15 cellular contexts compared by ENCODE assay signal in the genomic region with DNA sequence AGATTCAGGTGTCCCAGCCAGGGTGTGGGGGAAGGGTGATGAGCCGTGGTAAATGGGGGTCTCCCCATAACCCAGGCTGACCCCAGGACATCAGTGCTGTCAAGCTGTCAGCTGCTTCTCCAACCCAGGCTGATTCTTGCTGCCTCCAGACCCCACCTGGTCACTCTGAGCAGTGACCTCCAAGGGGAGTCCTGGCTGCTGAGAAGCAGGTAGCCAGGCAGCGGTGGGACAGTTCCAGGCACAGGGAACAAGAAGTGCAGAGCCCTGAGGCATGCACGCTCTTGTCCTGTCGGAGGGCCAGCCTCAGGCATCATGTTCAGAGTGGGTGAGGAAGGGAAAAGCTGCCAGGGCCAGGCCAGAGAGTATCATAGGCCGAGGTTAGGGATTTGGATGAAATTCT. TPM values are rescaled to one million over a fixed set of nuclear protein-coding genes. Genes with fewer than 3 reads are reported as not detected.
DNase-seq lines count a peak whose midpoint lies in the region; ATAC-seq and TF ChIP-seq lines count a peak whose summit lies in the region.
"Had no signal": no experiment of that assay in that cellular context is flagged by ENCODE, and none has a peak within 500 bp of the region (broad histone marks: within the 10 kb centered on the region; RNA-seq: fewer than 3 reads in every experiment).

No MANE protein-coding gene starts in this region.

- peaks cover 40 to 66% (median 62%) of the 10 kb centered on the region in 10 experiments for H3K4me1 ChIP-seq in BLaER1 treated with 17β-estradiol and CSF1 and Interleukin-3, amounts not matched to agents 10 nM and 100 nM
- H3K4me1 ChIP-seq in HCT116 (ENCODE audit: control insufficient read depth in 1 of 2, insufficient read depth in 2 of 2, low read length in 2 of 2): peaks cover 54 to 79% of the 10 kb centered on the region in 2 experiments
- peaks cover 18% of the 10 kb centered on the region for H3K4me1 ChIP-seq in neural progenitor cell

- peaks cover 0 to 88% (median 47%) of the 10 kb centered on the region in 11 experiments; a peak in 17 of 22 replicates for H4K20me1 ChIP-seq in BLaER1 treated with 17β-estradiol and CSF1 and Interleukin-3, amounts not matched to agents 10 nM and 100 nM
- H4K20me1 ChIP-seq in HCT116 (ENCODE audit: insufficient read depth) (no peaks in the 10 kb centered on the region), neural progenitor cell (ENCODE audit: low read depth) (peaks cover 40% of the 10 kb centered on the region)

- TSS peak; percentile 47 for BruUV-seq in HCT116 (replicated peaks; lab: Mats Ljungman, UMichigan)

- H3K4me3 Mint-ChIP-seq in neural progenitor cell: peak overlapping the region; percentile 48

- TF ChIP-seq CTCF in HCT116 (IDR thresholded peaks at IDR 0.05 in 2 of 3, conservative IDR thresholded peaks at IDR 0.05 in 1 of 3; ENCODE audit: borderline replicate concordance in 1 of 3, insufficient read depth in 1 of 3, low read depth in 2 of 3, low read length in 2 of 3) (no peak), neural progenitor cell (IDR thresholded peaks at IDR 0.05) (no peak)

- H3F3A ChIP-seq in neural progenitor cell (ENCODE audit: low read depth): peaks cover 20% of the 10 kb centered on the region

- peak overlapping the region in 2 of 11 experiments; percentile 24 to 50; a peak in 1 of 22 replicates for H3K9ac ChIP-seq in BLaER1 treated with 17β-estradiol and CSF1 and Interleukin-3, amounts not matched to agents 10 nM and 100 nM
- H3K9ac ChIP-seq in HCT116 (ENCODE audit: low read length) (peak overlapping the region; percentile 73), neural progenitor cell (no peak overlapping the region)

- H3K27ac Mint-ChIP-seq in neural progenitor cell: no peak overlapping the region
- H3K27ac Mint-ChIP-seq: CD14-positive monocyte had no signal

- TF ChIP-seq POLR2A in HCT116 (IDR thresholded peaks at IDR 0.05; ENCODE audit: borderline replicate concordance, extremely low read depth, insufficient read depth, insufficient read length): no peak

- CTCF ChIA-PET in HCT116 (lab: Charles Lee): interaction anchor here (1.4 to 2.7 kb wide), 3 partner anchors 12 to 14 kb away, joined by 5 to 19 read pairs (median 8); no protein-coding TSS in a partner anchor

- H3K36me3 ChIP-seq in BLaER1 treated with 17β-estradiol and CSF1 and Interleukin-3, amounts not matched to agents 10 nM and 100 nM: no peaks in the 10 kb centered on the region
- H3K36me3 ChIP-seq in HCT116 (ENCODE audit: control insufficient read depth in 1 of 2, insufficient read depth in 2 of 2, low read length in 2 of 2) (no peaks in the 10 kb centered on the region), neural progenitor cell (no peaks in the 10 kb centered on the region)
- H3K36me3 ChIP-seq: SJSA1 had no signal

- H3K27me3 ChIP-seq in BLaER1 treated with 17β-estradiol and CSF1 and Interleukin-3, amounts not matched to agents 10 nM and 100 nM: peaks cover 56 to 86% (median 73%) of the 10 kb centered on the region in 11 experiments
- no peaks in the 10 kb centered on the region for H3K27me3 ChIP-seq in HCT116 (ENCODE audit: insufficient read depth, low read length)
- peaks cover 83% of the 10 kb centered on the region for H3K27me3 ChIP-seq in neural progenitor cell

- peaks cover 64% of the 10 kb centered on the region for H3K27me3 Mint-ChIP-seq in neural progenitor cell (ENCODE audit: insufficient read depth, low read depth)

- H3K4me2 ChIP-seq in BLaER1 treated with 17β-estradiol and CSF1 and Interleukin-3, amounts not matched to agents 10 nM and 100 nM: peak overlapping the region in 9 of 11 experiments; percentile 84 to 95 (median 90); a peak in 17 of 22 replicates
- peak overlapping the region; percentile 83 for H3K4me2 ChIP-seq in HCT116 (ENCODE audit: low read length)
- no peak overlapping the region for H3K4me2 ChIP-seq in neural progenitor cell

- peaks cover 11% of the 10 kb centered on the region; the same call in 1 of the 2 replicates for H3K79me2 ChIP-seq in HCT116 (ENCODE audit: insufficient read depth, low read length)
- no peaks in the 10 kb centered on the region for H3K79me2 ChIP-seq in neural progenitor cell (ENCODE audit: low read depth)

- H3K9me3 ChIP-seq in BLaER1 treated with 17β-estradiol and CSF1 and Interleukin-3, amounts not matched to agents 10 nM and 100 nM (replicated peaks in 1 of 11): no peaks in the 10 kb centered on the region
- H3K9me3 ChIP-seq in HCT116 (ENCODE audit: control insufficient read depth in 1 of 2, insufficient read depth in 1 of 2, low read depth in 1 of 2, low read length in 2 of 2) (no peaks in the 10 kb centered on the region), neural progenitor cell (ENCODE audit: low read depth) (no peaks in the 10 kb centered on the region)

- H3K27ac ChIP-seq in BLaER1 treated with 17β-estradiol and CSF1 and Interleukin-3, amounts not matched to agents 10 nM and 100 nM: no peak overlapping the region
- H3K27ac ChIP-seq in HCT116 (ENCODE audit: low read depth, low read length) (peak overlapping the region; percentile 81; the same call in 1 of the 2 replicates), neural progenitor cell (no peak overlapping the region)
- H3K27ac ChIP-seq: HL-60, SJSA1 had no signal

- intact Hi-C loops in HCT116 (cut with micrococcal nuclease): no loop called here

- POLR2A ChIA-PET in HCT116 (lab: Charles Lee): interaction anchor here (0.7 to 0.9 kb wide), 2 partner anchors 12 to 15 kb away, joined by 3 to 4 read pairs; no protein-coding TSS in a partner anchor

- no peak overlapping the region for H2AFZ ChIP-seq in HCT116 (ENCODE audit: low read depth, low read length, poor library complexity, severe bottlenecking)
- no peak overlapping the region for H2AFZ ChIP-seq in neural progenitor cell (replicated peaks)

- no peaks in the 10 kb centered on the region for H3K36me3 Mint-ChIP-seq in neural progenitor cell
- H3K36me3 Mint-ChIP-seq: CD14-positive monocyte had no signal

- H3K4me1 Mint-ChIP-seq in neural progenitor cell: peaks cover 24% of the 10 kb centered on the region

- RAD21 ChIA-PET in HCT116 (lab: Charles Lee; ENCODE audit: low non-redundant PET in 1 of 2, low total read pairs in 2 of 2, uncharacterized antibody in 2 of 2, unreplicated experiment in 2 of 2): no interaction called here

- H3K4me3 ChIP-seq in BLaER1 treated with 17β-estradiol and CSF1 and Interleukin-3, amounts not matched to agents 10 nM and 100 nM: peak overlapping the region in 3 of 10 experiments; percentile 47 to 52 (median 50); a peak in 3 of 20 replicates
- H3K4me3 ChIP-seq in HCT116 (replicated peaks in 1 of 2; ENCODE audit: low read depth in 1 of 2, low read length in 2 of 2): peak overlapping the region; percentile 62 to 76
- H3K4me3 ChIP-seq in neural progenitor cell: no peak overlapping the region
- H3K4me3 ChIP-seq: SJSA1 had no signal

- H3K9me3 Mint-ChIP-seq in neural progenitor cell: no peaks in the 10 kb centered on the region

- no peak for TF ChIP-seq RAD21 in HCT116 (IDR thresholded peaks at IDR 0.05; ENCODE audit: low read depth)

- no peaks in the 10 kb centered on the region for H3K9me2 ChIP-seq in HCT116 (ENCODE audit: insufficient read depth)

- ATAC-seq in HCT116 (no peak), GM18498 (IDR thresholded peaks at IDR 0.05; ENCODE audit: unreplicated experiment) (no peak)

- DNase-seq in HCT116 (ENCODE audit: low read depth, low spot score) (no peak), ecto neural progenitor cell (ENCODE audit: low spot score) (peak; percentile 40), neural progenitor cell (ENCODE audit: low spot score) (peak; percentile 2), nucleus accumbens (lab: John Stamatoyannopoulos, UW) (no peak)
- no peak for DNase-seq in stimulated activated CD4-positive, alpha-beta T cell treated with anti-CD3 and anti-CD28 coated beads, Interleukin-15, amount 100 ng/mL, for 24 hours
- DNase-seq: EL, NCI-H187, NCI-H226, RPMI8226 had no signal

TF ChIP-seq in HCT116, 20 proteins besides CTCF, POLR2A, EP300 and RAD21 (continues in another document):
- TF ChIP-seq SRF (IDR thresholded peaks at IDR 0.05; ENCODE audit: low read depth) (no peak), SIN3A (IDR thresholded peaks at IDR 0.05; ENCODE audit: low read depth) (no peak), ZFX (IDR thresholded peaks at IDR 0.05) (no peak), ELF1 (IDR thresholded peaks at IDR 0.05; ENCODE audit: borderline replicate concordance, low read depth) (no peak), SP1 (IDR thresholded peaks at IDR 0.05; ENCODE audit: low read depth) (no peak), CEBPB (IDR thresholded peaks at IDR 0.05; ENCODE audit: low read depth) (no peak), JUND (IDR thresholded peaks at IDR 0.05) (no peak), EZH2 (IDR thresholded peaks at IDR 0.05) (no peak), YY1 (IDR thresholded peaks at IDR 0.05; ENCODE audit: extremely low read depth, insufficient replicate concordance, low read depth, low read length) (no peak)
- TF ChIP-seq, protein P1, sequence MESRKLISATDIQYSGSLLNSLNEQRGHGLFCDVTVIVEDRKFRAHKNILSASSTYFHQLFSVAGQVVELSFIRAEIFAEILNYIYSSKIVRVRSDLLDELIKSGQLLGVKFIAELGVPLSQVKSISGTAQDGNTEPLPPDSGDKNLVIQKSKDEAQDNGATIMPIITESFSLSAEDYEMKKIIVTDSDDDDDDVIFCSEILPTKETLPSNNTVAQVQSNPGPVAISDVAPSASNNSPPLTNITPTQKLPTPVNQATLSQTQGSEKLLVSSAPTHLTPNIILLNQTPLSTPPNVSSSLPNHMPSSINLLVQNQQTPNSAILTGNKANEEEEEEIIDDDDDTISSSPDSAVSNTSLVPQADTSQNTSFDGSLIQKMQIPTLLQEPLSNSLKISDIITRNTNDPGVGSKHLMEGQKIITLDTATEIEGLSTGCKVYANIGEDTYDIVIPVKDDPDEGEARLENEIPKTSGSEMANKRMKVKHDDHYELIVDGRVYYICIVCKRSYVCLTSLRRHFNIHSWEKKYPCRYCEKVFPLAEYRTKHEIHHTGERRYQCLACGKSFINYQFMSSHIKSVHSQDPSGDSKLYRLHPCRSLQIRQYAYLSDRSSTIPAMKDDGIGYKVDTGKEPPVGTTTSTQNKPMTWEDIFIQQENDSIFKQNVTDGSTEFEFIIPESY (IDR thresholded peaks at IDR 0.05; ENCODE audit: extremely low read depth, insufficient replicate concordance, low read length): no peak

RNA-seq across cellular contexts. Expression of a gene that starts 1.1 kb away (rescaled TPM):
- total RNA-seq in HCT116 (2021; ENCODE audit: unreplicated experiment) (114 TPM), neural progenitor cell (ENCODE audit: low replicate concordance) (7.1 and 11.0 TPM in 2 replicates)
- 112 and 113 TPM in 2 replicates for polyA plus RNA-seq in HCT116 (2012)
- total RNA-seq: OCI-LY7, SJSA1 had no signal
- polyA plus RNA-seq: CD14-positive monocyte had no signal

RNA-seq across cellular contexts. Expression of a gene that starts 6.0 kb away (rescaled TPM):
- total RNA-seq in HCT116 (2021; ENCODE audit: unreplicated experiment) (8.4 TPM), neural progenitor cell (ENCODE audit: low replicate concordance) (0.04 and 0.22 TPM in 2 replicates)
- polyA plus RNA-seq in HCT116 (2012): 7.9 and 9.6 TPM in 2 replicates
- total RNA-seq: OCI-LY7, SJSA1 had no signal
- polyA plus RNA-seq: CD14-positive monocyte had no signal

RNA-seq across cellular contexts. Expression of a gene that starts 32.1 kb away (rescaled TPM):
- total RNA-seq in HCT116 (2021; ENCODE audit: unreplicated experiment) (162 TPM), neural progenitor cell (ENCODE audit: low replicate concordance) (19.6 and 44.9 TPM in 2 replicates)
- polyA plus RNA-seq in HCT116 (2012): 206 TPM in 2 replicates

RNA-seq across cellular contexts. Expression of a gene that starts 40.3 kb away (rescaled TPM):
- 27.5 TPM for total RNA-seq in HCT116 (2021; ENCODE audit: unreplicated experiment)
- 30.2 and 34.7 TPM in 2 replicates for polyA plus RNA-seq in HCT116 (2012)
- total RNA-seq in neural progenitor cell (ENCODE audit: low replicate concordance): 15.6 and 23.7 TPM in 2 replicates

Comparison
In these comparisons a context has a peak if more than half of its experiments do, and no peak if none do; other contexts are left out.
1. DNase-seq: peak in ecto neural progenitor cell (single experiment) and neural progenitor cell (single experiment); none in HCT116 (single experiment), stimulated activated CD4-positive, alpha-beta T cell treated with anti-CD3 and anti-CD28 coated beads, Interleukin-15, amount 100 ng/mL, for 24 hours (single experiment) and nucleus accumbens (0 of 56).